2 cellular contexts compared by ENCODE assay signal in genomic region chr12:118101051-118101450, GRCh38.
TF ChIP-seq lines count a peak whose summit lies in the region.

No MANE protein-coding gene starts in this region.

TF ChIP-seq in IMR-90, 13 proteins besides CTCF, POLR2A, EP300 and RAD21:
- TF ChIP-seq SMC3 (IDR thresholded peaks at IDR 0.05; ENCODE audit: low read depth, low read length) (no peak), MAFK (IDR thresholded peaks at IDR 0.05; ENCODE audit: low read depth, low read length) (peak; percentile 15; the same call in 1 of the 2 replicates)

TF ChIP-seq in SK-N-SH, 30 proteins besides CTCF, POLR2A, EP300 and RAD21:
- TF ChIP-seq TCF12 (IDR thresholded peaks at IDR 0.05) (no peak), ELF1 (IDR thresholded peaks at IDR 0.05) (no peak), GATA2 (CRISPR knock-in tag; IDR thresholded peaks at IDR 0.05) (no peak)
